Comparison of ENCODE assay signal across 8 cellular contexts in genomic region chr2:181891966-181892794, GRCh38. TPM values are rescaled to one million over a fixed set of nuclear protein-coding genes. Genes with fewer than 3 reads are reported as not detected.
DNase-seq lines count a peak whose midpoint lies in the region; ATAC-seq and TF ChIP-seq lines count a peak whose summit lies in the region.

No MANE protein-coding gene starts in this region.

- H3K9ac ChIP-seq in HUES6 (ENCODE audit: low read length): peak overlapping the region; percentile 85

- no peaks in the 10 kb centered on the region for H3K9me2 ChIP-seq in DOHH2 (replicated peaks; ENCODE audit: control insufficient read depth, low read length)

- peak overlapping the region; percentile 70 for H3K4me2 ChIP-seq in DOHH2 (ENCODE audit: low read length)

- H3K27ac ChIP-seq in DOHH2 (ENCODE audit: low read depth, low read length) (peak overlapping the region; percentile 72), HUES6 (ENCODE audit: low read depth, low read length) (peak overlapping the region; percentile 48; the same call in 1 of the 2 replicates), RWPE2 (ENCODE audit: poor library complexity, severe bottlenecking) (peak overlapping the region; percentile 79), temporal lobe (ENCODE audit: low read depth, low read length) (peak overlapping the region; percentile 85)

- peak; percentile 63 for DNase-seq in RWPE2 (ENCODE audit: low spot score)
- DNase-seq in activated effector memory CD4-positive, alpha-beta T cell treated with Interleukin-2 at 50 U/mL for 16 hours: peak; percentile 49
- DNase-seq in foreskin fibroblast: peak; percentile 45 to 74

- H3K27me3 ChIP-seq in DOHH2 (ENCODE audit: control insufficient read depth, low read length) (no peaks in the 10 kb centered on the region), HUES6 (ENCODE audit: control insufficient read depth, insufficient read depth, low read length) (peaks cover 9% of the 10 kb centered on the region; the same call in 1 of the 2 replicates), RWPE2 (ENCODE audit: insufficient read depth, poor library complexity, severe bottlenecking) (no peaks in the 10 kb centered on the region), neuron (ENCODE audit: insufficient read depth, low read length) (no peaks in the 10 kb centered on the region)

- H4K20me1 ChIP-seq in DOHH2 (ENCODE audit: control insufficient read depth, insufficient read depth, low read depth, low read length): no peaks in the 10 kb centered on the region

- H3K79me2 ChIP-seq in DOHH2 (ENCODE audit: control insufficient read depth, low read length): peaks cover 47% of the 10 kb centered on the region

- H3K36me3 ChIP-seq in DOHH2 (ENCODE audit: control insufficient read depth, low read length): peaks cover 42% of the 10 kb centered on the region
- H3K36me3 ChIP-seq in HUES6 (ENCODE audit: control insufficient read depth, insufficient read depth, low read length): no peaks in the 10 kb centered on the region; the same call in 1 of the 2 replicates
- peaks cover 46% of the 10 kb centered on the region for H3K36me3 ChIP-seq in RWPE2 (ENCODE audit: low read depth)
- H3K36me3 ChIP-seq in neuron (ENCODE audit: insufficient read depth, low read length): no peaks in the 10 kb centered on the region

- H3K4me3 ChIP-seq in DOHH2 (ENCODE audit: low read length) (peak overlapping the region; percentile 89), HUES6 (ENCODE audit: low read depth, low read length) (peak overlapping the region; percentile 87), RWPE2 (ENCODE audit: severe bottlenecking) (peak overlapping the region; percentile 74), foreskin fibroblast (ENCODE audit: low read depth in 1 of 2, low read length in 2 of 2) (peak overlapping the region; percentile 88 to 91), neuron (ENCODE audit: low read length) (peak overlapping the region; percentile 58)

- H3K4me1 ChIP-seq in DOHH2 (ENCODE audit: control insufficient read depth, low read length) (peaks cover 32% of the 10 kb centered on the region), HUES6 (ENCODE audit: control insufficient read depth, insufficient read depth, low read length) (peaks cover 10% of the 10 kb centered on the region; the same call in 1 of the 2 replicates), RWPE2 (ENCODE audit: insufficient read depth, poor library complexity, severe bottlenecking) (peaks cover 46% of the 10 kb centered on the region), neuron (ENCODE audit: insufficient read depth, low read length) (peaks cover 31% of the 10 kb centered on the region)

- ATAC-seq in GM21515 (IDR thresholded peaks at IDR 0.05; ENCODE audit: unreplicated experiment): peak; percentile 59
- ATAC-seq in RWPE2 (ENCODE audit: low read depth): peak; percentile 60

- H2AFZ ChIP-seq in neuron (ENCODE audit: low read depth, low read length): peak overlapping the region; percentile 23

- no peaks in the 10 kb centered on the region for H3F3A ChIP-seq in DOHH2 (ENCODE audit: control insufficient read depth, insufficient read depth)

- H3K9me3 ChIP-seq in DOHH2 (ENCODE audit: control insufficient read depth, insufficient read depth, low read length) (no peaks in the 10 kb centered on the region), HUES6 (ENCODE audit: control insufficient read depth, insufficient read depth, low read depth, low read length) (no peaks in the 10 kb centered on the region), RWPE2 (ENCODE audit: severe bottlenecking) (no peaks in the 10 kb centered on the region), neuron (ENCODE audit: low read length) (no peaks in the 10 kb centered on the region)

- peak; percentile 48 for TF ChIP-seq CTCF in DOHH2 (IDR thresholded peaks at IDR 0.05; ENCODE audit: low read depth, low read length, poor library complexity, severe bottlenecking)
- TF ChIP-seq CTCF in RWPE2 (IDR thresholded peaks at IDR 0.05; ENCODE audit: poor library complexity, severe bottlenecking): peak; percentile 4
- TF ChIP-seq CTCF in foreskin fibroblast (IDR thresholded peaks at IDR 0.05; ENCODE audit: low read depth, low read length): peak; percentile 18

RNA-seq across cellular contexts. Expression of gene ITPRID2, which starts 0.7 kb away (rescaled TPM):
- 32.5 TPM for total RNA-seq in temporal lobe

Comparison
In these comparisons a context has a peak if more than half of its experiments do, and no peak if none do; other contexts are left out.
1. Peak in every context shown above with its lines: DNase-seq, ATAC-seq, H3K4me3 ChIP-seq and H3K27ac ChIP-seq.